2 cellular contexts compared by ENCODE assay signal in the genomic region with DNA sequence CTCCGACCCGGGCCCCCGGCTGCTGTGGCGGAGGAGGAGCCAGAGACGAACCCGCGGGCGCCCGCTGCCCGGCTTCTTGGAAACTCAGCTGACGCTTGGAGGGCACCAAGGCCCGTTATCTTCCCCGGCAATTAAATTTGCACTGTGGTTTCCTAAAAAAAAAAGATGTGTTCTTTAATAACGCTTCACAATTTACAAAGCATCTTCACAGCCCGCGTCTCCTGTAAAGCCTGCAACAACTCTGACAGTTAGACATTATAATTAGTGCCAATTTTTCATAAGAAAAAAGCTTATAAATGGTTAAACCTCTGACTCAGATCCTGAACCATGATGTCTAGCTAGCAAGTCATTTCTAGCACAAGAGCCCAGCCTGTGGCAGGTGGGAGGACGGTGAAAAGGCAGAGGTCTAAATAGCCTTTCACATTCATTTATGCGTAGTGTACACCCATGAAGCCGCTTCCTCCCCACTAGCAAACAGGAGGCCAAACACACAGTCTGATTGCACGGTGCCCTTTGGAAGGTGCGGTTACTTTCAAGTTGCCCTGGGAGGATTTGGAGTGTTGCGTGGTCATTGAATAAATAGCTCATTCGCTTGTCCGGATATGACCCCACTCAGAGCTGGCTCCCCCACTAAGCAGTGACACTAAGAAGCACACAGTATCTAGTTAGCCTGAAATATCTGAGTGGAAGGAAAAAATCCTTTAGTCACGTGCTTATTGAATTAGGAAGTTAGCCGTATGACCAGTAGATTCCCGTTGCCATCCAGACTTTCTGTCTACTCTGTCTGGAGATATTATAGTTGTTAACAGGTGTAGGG.
TF ChIP-seq lines count a peak whose summit lies in the region.

No MANE protein-coding gene starts in this region.

TF ChIP-seq in HEK293, 187 proteins besides CTCF, POLR2A, EP300 and RAD21 (continued from another document and continues in another):
- TF ChIP-seq PRDM10 (tag by site-specific recombination; IDR thresholded peaks at IDR 0.05) (no peak), ZNF777 (tag by site-specific recombination; IDR thresholded peaks at IDR 0.05; ENCODE audit: borderline replicate concordance) (no peak), ZNF600 (tag by site-specific recombination; IDR thresholded peaks at IDR 0.05) (peak; percentile 35; the same call in 1 of the 2 replicates), ZNF561 (tag by site-specific recombination; IDR thresholded peaks at IDR 0.05; ENCODE audit: borderline replicate concordance) (no peak), ZNF202 (tag by site-specific recombination; IDR thresholded peaks at IDR 0.05; ENCODE audit: borderline replicate concordance) (no peak), WT1 (tag by site-specific recombination; IDR thresholded peaks at IDR 0.05) (no peak), ZNF398 (tag by site-specific recombination; IDR thresholded peaks at IDR 0.05) (no peak), ZNF76 (tag by site-specific recombination; IDR thresholded peaks at IDR 0.05; ENCODE audit: borderline replicate concordance, low read depth) (no peak), ZNF211 (tag by site-specific recombination; IDR thresholded peaks at IDR 0.05; ENCODE audit: low read depth) (no peak), ZNF670 (tag by site-specific recombination; IDR thresholded peaks at IDR 0.05; ENCODE audit: low read depth) (no peak)
- TF ChIP-seq, protein P1, sequence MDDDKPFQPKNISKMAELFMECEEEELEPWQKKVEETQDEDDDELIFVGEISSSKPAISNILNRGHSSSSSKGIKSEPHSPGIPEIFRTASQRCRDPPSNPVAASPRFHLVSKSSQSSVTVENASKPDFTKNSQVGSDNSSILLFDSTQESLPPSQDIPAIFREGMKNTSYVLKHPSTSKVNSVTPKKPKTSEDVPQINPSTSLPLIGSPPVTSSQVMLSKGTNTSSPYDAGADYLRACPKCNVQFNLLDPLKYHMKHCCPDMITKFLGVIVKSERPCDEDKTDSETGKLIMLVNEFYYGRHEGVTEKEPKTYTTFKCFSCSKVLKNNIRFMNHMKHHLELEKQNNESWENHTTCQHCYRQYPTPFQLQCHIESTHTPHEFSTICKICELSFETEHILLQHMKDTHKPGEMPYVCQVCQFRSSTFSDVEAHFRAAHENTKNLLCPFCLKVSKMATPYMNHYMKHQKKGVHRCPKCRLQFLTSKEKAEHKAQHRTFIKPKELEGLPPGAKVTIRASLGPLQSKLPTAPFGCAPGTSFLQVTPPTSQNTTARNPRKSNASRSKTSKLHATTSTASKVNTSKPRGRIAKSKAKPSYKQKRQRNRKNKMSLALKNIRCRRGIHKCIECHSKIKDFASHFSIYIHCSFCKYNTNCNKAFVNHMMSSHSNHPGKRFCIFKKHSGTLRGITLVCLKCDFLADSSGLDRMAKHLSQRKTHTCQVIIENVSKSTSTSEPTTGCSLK (tag by site-specific recombination; IDR thresholded peaks at IDR 0.05) = no peak
- TF ChIP-seq, protein P2, sequence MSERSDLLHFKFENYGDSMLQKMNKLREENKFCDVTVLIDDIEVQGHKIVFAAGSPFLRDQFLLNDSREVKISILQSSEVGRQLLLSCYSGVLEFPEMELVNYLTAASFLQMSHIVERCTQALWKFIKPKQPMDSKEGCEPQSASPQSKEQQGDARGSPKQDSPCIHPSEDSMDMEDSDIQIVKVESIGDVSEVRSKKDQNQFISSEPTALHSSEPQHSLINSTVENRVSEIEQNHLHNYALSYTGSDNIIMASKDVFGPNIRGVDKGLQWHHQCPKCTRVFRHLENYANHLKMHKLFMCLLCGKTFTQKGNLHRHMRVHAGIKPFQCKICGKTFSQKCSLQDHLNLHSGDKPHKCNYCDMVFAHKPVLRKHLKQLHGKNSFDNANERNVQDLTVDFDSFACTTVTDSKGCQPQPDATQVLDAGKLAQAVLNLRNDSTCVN (tag by site-specific recombination; optimal IDR thresholded peaks at IDR 0.05) = no peak

TF ChIP-seq in HepG2, 621 proteins besides CTCF, POLR2A, EP300 and RAD21 (continued from another document and continues in another):
- TF ChIP-seq PATZ1 (CRISPR knock-in tag; IDR thresholded peaks at IDR 0.05) (peak; percentile 94), CHCHD3 (CRISPR knock-in tag; IDR thresholded peaks at IDR 0.05) (no peak), ZNF607 (CRISPR knock-in tag; IDR thresholded peaks at IDR 0.05; ENCODE audit: borderline replicate concordance) (peak; percentile 48; the same call in 1 of the 2 replicates), ZFP90 (CRISPR knock-in tag; IDR thresholded peaks at IDR 0.05; ENCODE audit: borderline replicate concordance) (peak; percentile 92; the same call in 1 of the 2 replicates), NCOA5 (CRISPR knock-in tag; IDR thresholded peaks at IDR 0.05) (0 out of 2 replicates have a peak, but pooled peaks have one; percentile 88), ZNF430 (CRISPR knock-in tag; IDR thresholded peaks at IDR 0.05) (peak; percentile 53; the same call in 1 of the 2 replicates), PLSCR1 (CRISPR knock-in tag; IDR thresholded peaks at IDR 0.05; ENCODE audit: borderline replicate concordance) (no peak), ZNF317 (CRISPR knock-in tag; IDR thresholded peaks at IDR 0.05) (peak; percentile 89), FOXA3 (CRISPR knock-in tag; IDR thresholded peaks at IDR 0.05) (peak; percentile 95), ZBTB40 (IDR thresholded peaks at IDR 0.05) (no peak), ZBTB40 (CRISPR knock-in tag; IDR thresholded peaks at IDR 0.05) (peak; percentile 77; the same call in 1 of the 2 replicates), SMAD3 (CRISPR knock-in tag; IDR thresholded peaks at IDR 0.05) (peak; percentile 88; the same call in 1 of the 2 replicates), MATR3 (CRISPR knock-in tag; IDR thresholded peaks at IDR 0.05) (no peak), ZFP62 (CRISPR knock-in tag; IDR thresholded peaks at IDR 0.05) (no peak), POLR2G (IDR thresholded peaks at IDR 0.05; ENCODE audit: low read depth, low read length) (peak; percentile 94), NAIF1 (CRISPR knock-in tag; IDR thresholded peaks at IDR 0.05; ENCODE audit: borderline replicate concordance) (no peak), CEBPG (CRISPR knock-in tag; IDR thresholded peaks at IDR 0.05) (peak; percentile 92), RBM39 (IDR thresholded peaks at IDR 0.05; ENCODE audit: low read depth, low read length, poor library complexity, severe bottlenecking) (no peak), KLF11 (CRISPR knock-in tag; IDR thresholded peaks at IDR 0.05) (peak; percentile 48; the same call in 1 of the 2 replicates)
- TF ChIP-seq, protein P3, sequence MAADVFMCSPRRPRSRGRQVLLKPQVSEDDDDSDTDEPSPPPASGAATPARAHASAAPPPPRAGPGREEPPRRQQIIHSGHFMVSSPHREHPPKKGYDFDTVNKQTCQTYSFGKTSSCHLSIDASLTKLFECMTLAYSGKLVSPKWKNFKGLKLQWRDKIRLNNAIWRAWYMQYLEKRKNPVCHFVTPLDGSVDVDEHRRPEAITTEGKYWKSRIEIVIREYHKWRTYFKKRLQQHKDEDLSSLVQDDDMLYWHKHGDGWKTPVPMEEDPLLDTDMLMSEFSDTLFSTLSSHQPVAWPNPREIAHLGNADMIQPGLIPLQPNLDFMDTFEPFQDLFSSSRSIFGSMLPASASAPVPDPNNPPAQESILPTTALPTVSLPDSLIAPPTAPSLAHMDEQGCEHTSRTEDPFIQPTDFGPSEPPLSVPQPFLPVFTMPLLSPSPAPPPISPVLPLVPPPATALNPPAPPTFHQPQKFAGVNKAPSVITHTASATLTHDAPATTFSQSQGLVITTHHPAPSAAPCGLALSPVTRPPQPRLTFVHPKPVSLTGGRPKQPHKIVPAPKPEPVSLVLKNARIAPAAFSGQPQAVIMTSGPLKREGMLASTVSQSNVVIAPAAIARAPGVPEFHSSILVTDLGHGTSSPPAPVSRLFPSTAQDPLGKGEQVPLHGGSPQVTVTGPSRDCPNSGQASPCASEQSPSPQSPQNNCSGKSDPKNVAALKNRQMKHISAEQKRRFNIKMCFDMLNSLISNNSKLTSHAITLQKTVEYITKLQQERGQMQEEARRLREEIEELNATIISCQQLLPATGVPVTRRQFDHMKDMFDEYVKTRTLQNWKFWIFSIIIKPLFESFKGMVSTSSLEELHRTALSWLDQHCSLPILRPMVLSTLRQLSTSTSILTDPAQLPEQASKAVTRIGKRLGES (CRISPR knock-in tag; IDR thresholded peaks at IDR 0.05; ENCODE audit: borderline replicate concordance) = peak; percentile 91
- TF ChIP-seq, protein P4, sequence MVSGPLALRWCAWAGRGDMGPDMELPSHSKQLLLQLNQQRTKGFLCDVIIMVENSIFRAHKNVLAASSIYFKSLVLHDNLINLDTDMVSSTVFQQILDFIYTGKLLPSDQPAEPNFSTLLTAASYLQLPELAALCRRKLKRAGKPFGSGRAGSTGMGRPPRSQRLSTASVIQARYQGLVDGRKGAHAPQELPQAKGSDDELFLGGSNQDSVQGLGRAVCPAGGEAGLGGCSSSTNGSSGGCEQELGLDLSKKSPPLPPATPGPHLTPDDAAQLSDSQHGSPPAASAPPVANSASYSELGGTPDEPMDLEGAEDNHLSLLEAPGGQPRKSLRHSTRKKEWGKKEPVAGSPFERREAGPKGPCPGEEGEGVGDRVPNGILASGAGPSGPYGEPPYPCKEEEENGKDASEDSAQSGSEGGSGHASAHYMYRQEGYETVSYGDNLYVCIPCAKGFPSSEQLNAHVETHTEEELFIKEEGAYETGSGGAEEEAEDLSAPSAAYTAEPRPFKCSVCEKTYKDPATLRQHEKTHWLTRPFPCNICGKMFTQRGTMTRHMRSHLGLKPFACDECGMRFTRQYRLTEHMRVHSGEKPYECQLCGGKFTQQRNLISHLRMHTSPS (CRISPR knock-in tag; IDR thresholded peaks at IDR 0.05; ENCODE audit: low read depth) = no peak; the same call in 1 of the 2 replicates
